ENCODE assay signal across 8 cellular contexts in the genomic region with DNA sequence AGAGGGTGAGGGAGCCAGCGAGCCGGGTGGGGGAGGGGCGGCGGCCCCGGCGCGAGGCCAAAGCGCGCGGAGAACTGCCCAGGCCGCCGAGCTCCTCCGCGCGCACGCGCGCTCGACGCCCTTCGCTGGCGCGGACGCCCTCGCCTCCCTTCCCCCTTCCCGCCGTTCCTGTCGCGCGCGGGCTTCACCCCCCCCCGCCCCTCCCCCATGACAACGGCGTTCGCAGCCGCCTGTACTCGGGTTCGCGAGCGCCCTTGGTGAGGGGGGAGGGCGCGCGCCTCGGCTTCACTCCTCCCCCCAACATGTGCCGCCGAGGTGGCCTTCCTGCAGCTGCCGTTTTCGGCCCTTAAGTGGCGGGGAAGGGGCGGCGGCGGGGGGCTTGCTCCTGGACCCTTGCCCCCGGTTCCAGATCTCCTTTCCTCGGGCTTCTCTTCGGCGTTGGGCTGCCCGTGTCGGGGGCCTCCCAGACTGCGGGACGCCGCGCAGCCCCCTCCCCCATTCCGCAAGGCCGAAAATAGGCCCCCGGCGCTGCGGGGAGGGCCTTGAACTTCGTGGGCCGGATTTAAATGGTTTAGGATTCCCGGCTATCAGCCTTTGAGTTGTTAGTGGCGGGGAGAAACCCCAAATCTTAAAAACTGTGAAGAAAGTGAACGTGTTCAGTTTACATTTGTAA. TPM values are rescaled to one million over a fixed set of nuclear protein-coding genes. Genes with fewer than 3 reads are reported as not detected.
DNase-seq lines count a peak whose midpoint lies in the region; ATAC-seq and TF ChIP-seq lines count a peak whose summit lies in the region.

No MANE protein-coding gene starts in this region.

- TF ChIP-seq CTCF in GM12865 (IDR thresholded peaks at IDR 0.05; ENCODE audit: insufficient read depth, low read depth, low read length, missing control alignments): no peak
- no peak for TF ChIP-seq CTCF in liver (IDR thresholded peaks at IDR 0.05; ENCODE audit: low read depth, low read length, missing input control)

- no peaks in the 10 kb centered on the region for H3K9me3 ChIP-seq in liver (ENCODE audit: control insufficient read depth in 4 of 4, low read length in 3 of 4)

- H3K27ac ChIP-seq in liver (ENCODE audit: low read depth in 1 of 2, low read length in 2 of 2): peak overlapping the region; percentile 94 to 98

- TF ChIP-seq RAD21 in liver (IDR thresholded peaks at IDR 0.05): no peak

- H3K4me1 ChIP-seq in liver (ENCODE audit: control insufficient read depth in 4 of 4, insufficient read depth in 4 of 4, low read length in 3 of 4): peaks cover 14 to 44% (median 25%) of the 10 kb centered on the region in 4 donors

- DNase-seq in 8988T (peak; percentile 65), GM12865 (ENCODE audit: low read depth) (peak; percentile 89), NCI-H1417 (lab: John Stamatoyannopoulos, UW) (peak; percentile 91 to 93 (median 93)), dermis blood vessel endothelial cell (peak; percentile 81)
- no peak for DNase-seq in T-helper 2 cell treated with Interferon-gamma antibody and Interleukin-4, amounts not matched to agents 5 μg/mL and 100 μg/mL, for 36 hours (ENCODE audit: low spot score)
- DNase-seq in stimulated activated CD4-positive, alpha-beta T cell treated with anti-CD3 and anti-CD28 coated beads, Interleukin-4, amount 100 ng/mL, for 24 hours: peak; percentile 64

- peak overlapping the region; percentile 92 for H3K4me3 Mint-ChIP-seq in T-helper 2 cell treated with Interferon-gamma antibody and Interleukin-4, amounts not matched to agents 5 μg/mL and 100 μg/mL, for 36 hours

- peaks cover 49% of the 10 kb centered on the region for H3K36me3 Mint-ChIP-seq in T-helper 2 cell treated with Interferon-gamma antibody and Interleukin-4, amounts not matched to agents 5 μg/mL and 100 μg/mL, for 36 hours (ENCODE audit: low read depth)

- peaks cover 7 to 14% (median 12%) of the 10 kb centered on the region in 4 donors for H3K36me3 ChIP-seq in liver (ENCODE audit: control insufficient read depth in 4 of 4, insufficient read depth in 3 of 4, low read depth in 1 of 4, low read length in 3 of 4)

- no peaks in the 10 kb centered on the region for H3K9me3 Mint-ChIP-seq in T-helper 2 cell treated with Interferon-gamma antibody and Interleukin-4, amounts not matched to agents 5 μg/mL and 100 μg/mL, for 36 hours

- H3K27me3 Mint-ChIP-seq in T-helper 2 cell treated with Interferon-gamma antibody and Interleukin-4, amounts not matched to agents 5 μg/mL and 100 μg/mL, for 36 hours (ENCODE audit: low read depth): no peaks in the 10 kb centered on the region

- no peaks in the 10 kb centered on the region for H3K27me3 ChIP-seq in liver (ENCODE audit: control insufficient read depth in 4 of 4, insufficient read depth in 4 of 4, low read length in 3 of 4)

- peak overlapping the region; percentile 79 for H3K4me3 ChIP-seq in GM12865 (ENCODE audit: low read depth, low read length)
- H3K4me3 ChIP-seq in liver (ENCODE audit: low read depth in 1 of 3, low read length in 3 of 3): peak overlapping the region; percentile 83 to 88 (median 88)

- ATAC-seq in HG02763 (IDR thresholded peaks at IDR 0.05; ENCODE audit: unreplicated experiment): peak; percentile 43

- H3K4me1 Mint-ChIP-seq in T-helper 2 cell treated with Interferon-gamma antibody and Interleukin-4, amounts not matched to agents 5 μg/mL and 100 μg/mL, for 36 hours (ENCODE audit: low read depth): peaks cover 44% of the 10 kb centered on the region

- under 1% methylated on average over 68 of the region's 72 CpGs for WGBS in liver

- H3K9ac ChIP-seq in liver (ENCODE audit: low read depth in 1 of 2, low read length in 2 of 2): peak overlapping the region; percentile 89 to 92

- peak overlapping the region; percentile 97 for H3K27ac Mint-ChIP-seq in T-helper 2 cell treated with Interferon-gamma antibody and Interleukin-4, amounts not matched to agents 5 μg/mL and 100 μg/mL, for 36 hours

TF ChIP-seq in liver, 16 proteins besides CTCF, POLR2A, EP300 and RAD21:
- TF ChIP-seq GABPA (IDR thresholded peaks at IDR 0.05 in 1 of 2, conservative IDR thresholded peaks at IDR 0.05 in 1 of 2): no peak
- TF ChIP-seq HNF4G (IDR thresholded peaks at IDR 0.05): no peak
- no peak for TF ChIP-seq JUND (IDR thresholded peaks at IDR 0.05)
- no peak for TF ChIP-seq TAF1 (conservative IDR thresholded peaks at IDR 0.05)
- TF ChIP-seq, protein P1, sequence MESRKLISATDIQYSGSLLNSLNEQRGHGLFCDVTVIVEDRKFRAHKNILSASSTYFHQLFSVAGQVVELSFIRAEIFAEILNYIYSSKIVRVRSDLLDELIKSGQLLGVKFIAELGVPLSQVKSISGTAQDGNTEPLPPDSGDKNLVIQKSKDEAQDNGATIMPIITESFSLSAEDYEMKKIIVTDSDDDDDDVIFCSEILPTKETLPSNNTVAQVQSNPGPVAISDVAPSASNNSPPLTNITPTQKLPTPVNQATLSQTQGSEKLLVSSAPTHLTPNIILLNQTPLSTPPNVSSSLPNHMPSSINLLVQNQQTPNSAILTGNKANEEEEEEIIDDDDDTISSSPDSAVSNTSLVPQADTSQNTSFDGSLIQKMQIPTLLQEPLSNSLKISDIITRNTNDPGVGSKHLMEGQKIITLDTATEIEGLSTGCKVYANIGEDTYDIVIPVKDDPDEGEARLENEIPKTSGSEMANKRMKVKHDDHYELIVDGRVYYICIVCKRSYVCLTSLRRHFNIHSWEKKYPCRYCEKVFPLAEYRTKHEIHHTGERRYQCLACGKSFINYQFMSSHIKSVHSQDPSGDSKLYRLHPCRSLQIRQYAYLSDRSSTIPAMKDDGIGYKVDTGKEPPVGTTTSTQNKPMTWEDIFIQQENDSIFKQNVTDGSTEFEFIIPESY (IDR thresholded peaks at IDR 0.05): no peak
- peak; percentile 13 for TF ChIP-seq REST (IDR thresholded peaks at IDR 0.05)
- no peak for TF ChIP-seq FOXA1 (IDR thresholded peaks at IDR 0.05)
- no peak for TF ChIP-seq RXRA (IDR thresholded peaks at IDR 0.05)

RNA-seq across cellular contexts. Expression of gene SRRM2, which starts 0.5 kb away (rescaled TPM):
- 59.5 and 66.2 TPM in 2 replicates for total RNA-seq in dermis blood vessel endothelial cell
- 100 to 1,000 TPM in 1 of 2 donors, 10 to 100 TPM in 1; 84.8 to 119 TPM for total RNA-seq in liver
- 100 to 1,000 TPM; 147 to 199 TPM for polyA plus RNA-seq in liver

RNA-seq across cellular contexts. Expression of gene ELOB, which starts 24.1 kb away (rescaled TPM):
- total RNA-seq in dermis blood vessel endothelial cell (132 and 314 TPM in 2 replicates), liver (100 to 1,000 TPM; 114 to 395 TPM)
- 100 to 1,000 TPM; 252 to 374 TPM for polyA plus RNA-seq in liver

RNA-seq across cellular contexts. Expression of gene PRSS27, which starts 33.0 kb away (rescaled TPM):
- total RNA-seq in dermis blood vessel endothelial cell: 0.09 and 0.51 TPM in 2 replicates
- total RNA-seq in liver: 1 to 10 TPM in 1 of 2 donors, under 1 TPM in 1; 0.05 to 1.5 TPM
- under 1 TPM in 1 of 2 donors, not detected in 1; 0.22 TPM for polyA plus RNA-seq in liver

RNA-seq across cellular contexts. Expression of gene PRSS33, which starts 34.4 kb away (rescaled TPM):
- total RNA-seq in dermis blood vessel endothelial cell (not detected in 2 replicates), liver (not detected)
- polyA plus RNA-seq in liver: not detected

RNA-seq across cellular contexts. Expression of gene PRSS41, which starts 45.3 kb away (rescaled TPM):
- not detected in 2 replicates for total RNA-seq in dermis blood vessel endothelial cell
- total RNA-seq in liver: not detected
- polyA plus RNA-seq in liver: not detected
